In genomic region chr10:61828034-61828433, GRCh38 we compare ENCODE assay signal across 26 cellular contexts.
A peak's percentile ranks its signal among the peaks of the same experiment; 100 is the strongest.
DNase-seq lines count a peak whose midpoint lies in the region; ATAC-seq, FAIRE-seq and TF ChIP-seq lines count a peak whose summit lies in the region.
"Had no signal": no experiment of that assay in that cellular context is flagged by ENCODE, and none has a peak within 500 bp of the region (broad histone marks: within the 10 kb centered on the region; RNA-seq: fewer than 3 reads in every experiment).

No MANE protein-coding gene starts in this region.

- no peaks in the 10 kb centered on the region for H3K36me3 Mint-ChIP-seq in endodermal cell (ENCODE audit: low read depth)
- H3K36me3 Mint-ChIP-seq: CD14-positive monocyte; CD4-positive, alpha-beta memory T cell; CD4-positive, CD25-positive, alpha-beta regulatory T cell; CD8-positive, alpha-beta memory T cell had no signal

- peak; percentile 48 for DNase-seq in PC-3
- DNase-seq in K562 (ENCODE audit: extremely low read depth in 1 of 4, low spot score in 3 of 4): no peak
- DNase-seq in left lung: no peak
- no peak for DNase-seq in upper lobe of right lung
- no peak for DNase-seq in stimulated activated naive CD4-positive, alpha-beta T cell treated with Interleukin-2 at 50 U/mL for 16 hours (lab: John Stamatoyannopoulos, UW)
- DNase-seq in UCSD-AML1 (lab: John Stamatoyannopoulos, UW; ENCODE audit: unreplicated experiment): no peak
- DNase-seq in endodermal cell: no peak
- DNase-seq: 8988T; ACHN; BE2C; C1 segment of cervical spinal cord; Calu3; CD4-positive, alpha-beta memory T cell; CD4-positive, CD25-positive, alpha-beta regulatory T cell; CD8-positive, alpha-beta memory T cell; COR-L47; DMS79 treated with DMSO at 0.1 percent for 48 hours; GF-D8 had no signal

- no peaks in the 10 kb centered on the region for H3K9me3 ChIP-seq in PC-3 (ENCODE audit: low read length)
- peaks cover 9% of the 10 kb centered on the region for H3K9me3 ChIP-seq in K562 (replicated peaks; ENCODE audit: control insufficient read depth, insufficient read depth, low read depth, low read length)
- H3K9me3 ChIP-seq in left lung: no peaks in the 10 kb centered on the region
- no peaks in the 10 kb centered on the region for H3K9me3 ChIP-seq in upper lobe of right lung
- no peaks in the 10 kb centered on the region for H3K9me3 ChIP-seq in endodermal cell (ENCODE audit: control insufficient read depth, low read length)
- H3K9me3 ChIP-seq: BE2C, BLaER1 had no signal

- no peak overlapping the region for H3K27ac Mint-ChIP-seq in endodermal cell
- H3K27ac Mint-ChIP-seq: CD14-positive monocyte; CD4-positive, alpha-beta memory T cell; CD8-positive, alpha-beta memory T cell had no signal

- H3K9me1 ChIP-seq in K562 (ENCODE audit: control insufficient read depth, insufficient read depth, low read length): no peaks in the 10 kb centered on the region

- H3K4me3 ChIP-seq in PC-3 (ENCODE audit: low read length) (no peak overlapping the region), K562 (no peak overlapping the region), left lung (no peak overlapping the region), upper lobe of right lung (no peak overlapping the region), endodermal cell (ENCODE audit: low read length) (no peak overlapping the region)
- H3K4me3 ChIP-seq: BLaER1 had no signal

- no peaks in the 10 kb centered on the region; the same call in 1 of the 2 replicates for H3K9me2 ChIP-seq in PC-3 (replicated peaks; ENCODE audit: low read length)

- CTCF ChIA-PET in PC-3 (lab: Charles Lee) (no interaction called here), K562 (lab: Yijun Ruan, JAX; ENCODE audit: low intra/inter-chr PET ratio) (no interaction called here)

- POLR2A ChIA-PET in PC-3 (lab: Charles Lee; ENCODE audit: unreplicated experiment): interaction anchor here (0.7 kb wide), 1 partner anchor 13 kb away, joined by 8 read pairs; no protein-coding TSS in a partner anchor
- POLR2A ChIA-PET in K562 (lab: Yijun Ruan, JAX): interaction anchor here (0.6 kb wide), 1 partner anchor 10 kb away, joined by 3 read pairs; no protein-coding TSS in a partner anchor

- H3K79me2 ChIP-seq in PC-3 (ENCODE audit: low read length) (no peaks in the 10 kb centered on the region), K562 (ENCODE audit: control insufficient read depth, insufficient read depth, low read length) (no peaks in the 10 kb centered on the region)

- intact Hi-C loops in PC-3 (cut with micrococcal nuclease): no loop called here
- intact Hi-C loops in K562 (cut with micrococcal nuclease): no loop called here
- intact Hi-C loops in left lung (cut with DNase I): no loop called here
- intact Hi-C loops in upper lobe of right lung (cut with DNase I): no loop called here

- H2AFZ ChIP-seq in PC-3 (ENCODE audit: low read length) (no peak overlapping the region), K562 (ENCODE audit: low read depth, low read length) (peak overlapping the region; percentile 21; the same call in 1 of the 2 replicates)

- 50% methylated on average over 1 of the region's 1 CpG for WGBS in K562 (ENCODE audit: insufficient coverage, low coverage, missing lambda C conversion rate)
- WGBS in endodermal cell (ENCODE audit: insufficient coverage in 1 of 2, insufficient read length in 1 of 2), 2 experiments: 71% methylated on average over 1 of the region's 1 CpG; no CpG with 5 or more reads in 1 of the 2 experiments

- H3K9me3 Mint-ChIP-seq in endodermal cell: peaks cover 2% of the 10 kb centered on the region
- H3K9me3 Mint-ChIP-seq: CD4-positive, alpha-beta memory T cell; CD4-positive, CD25-positive, alpha-beta regulatory T cell; CD8-positive, alpha-beta memory T cell had no signal

- in situ Hi-C loops in K562 (cut with MboI): no loop called here

- H3K27ac ChIP-seq in PC-3 (ENCODE audit: low read length): no peak overlapping the region
- H3K27ac ChIP-seq in K562 (ENCODE audit: extremely low read depth, low read depth, low read length): no peak overlapping the region
- no peak overlapping the region for H3K27ac ChIP-seq in left lung
- no peak overlapping the region for H3K27ac ChIP-seq in upper lobe of right lung
- H3K27ac ChIP-seq in endodermal cell (ENCODE audit: low read depth, low read length): no peak overlapping the region
- H3K27ac ChIP-seq: BLaER1 had no signal

- H3K27me3 Mint-ChIP-seq in endodermal cell (ENCODE audit: insufficient read depth): peaks cover 17% of the 10 kb centered on the region
- H3K27me3 Mint-ChIP-seq: CD4-positive, alpha-beta memory T cell; CD4-positive, CD25-positive, alpha-beta regulatory T cell had no signal

- TF ChIP-seq EP300 in K562 (IDR thresholded peaks at IDR 0.05; ENCODE audit: low read length): no peak

- no peak overlapping the region for H3K4me3 Mint-ChIP-seq in endodermal cell
- H3K4me3 Mint-ChIP-seq: CD14-positive monocyte; CD4-positive, alpha-beta memory T cell; CD4-positive, CD25-positive, alpha-beta regulatory T cell; CD8-positive, alpha-beta memory T cell had no signal

- FAIRE-seq in K562 (lab: Jason Lieb, UNC): no peak
- FAIRE-seq: A204.1, D721Med, G401.6, GM12891, GM19239 had no signal

- H3K27me3 ChIP-seq in PC-3 (ENCODE audit: low read length) (no peaks in the 10 kb centered on the region), K562 (ENCODE audit: control insufficient read depth in 2 of 2, insufficient read depth in 2 of 2, low read length in 2 of 2) (no peaks in the 10 kb centered on the region), left lung (no peaks in the 10 kb centered on the region), upper lobe of right lung (no peaks in the 10 kb centered on the region), endodermal cell (ENCODE audit: control insufficient read depth, insufficient read depth, low read length, poor library complexity, severe bottlenecking) (no peaks in the 10 kb centered on the region)
- H3K27me3 ChIP-seq: BE2C, BLaER1 had no signal

- H3K4me1 Mint-ChIP-seq in endodermal cell: peaks cover 10% of the 10 kb centered on the region
- H3K4me1 Mint-ChIP-seq: CD4-positive, alpha-beta memory T cell; CD4-positive, CD25-positive, alpha-beta regulatory T cell; CD8-positive, alpha-beta memory T cell had no signal

- H3K9ac ChIP-seq in PC-3 (ENCODE audit: low read length) (no peak overlapping the region), K562 (ENCODE audit: insufficient read depth in 1 of 2, low read depth in 2 of 2, low read length in 2 of 2) (no peak overlapping the region), endodermal cell (ENCODE audit: extremely low read depth, low read length, poor library complexity, severe bottlenecking) (no peak overlapping the region)
- H3K9ac ChIP-seq: BLaER1 had no signal

- no peaks in the 10 kb centered on the region for H3F3A ChIP-seq in PC-3 (ENCODE audit: low read length, unreplicated experiment)

- no peak for TF ChIP-seq RAD21 in K562 (CRISPR knock-in tag; conservative IDR thresholded peaks at IDR 0.05 in 1 of 2, IDR thresholded peaks at IDR 0.05 in 1 of 2)

- no peak overlapping the region for H3K4me2 ChIP-seq in PC-3 (ENCODE audit: low read length)
- H3K4me2 ChIP-seq in K562 (ENCODE audit: insufficient read depth, low read length): 0 out of 2 replicates have a peak overlapping the region, but pooled peaks have one; percentile 2
- H3K4me2 ChIP-seq: BLaER1 had no signal

- ATAC-seq in PC-3 (peak; percentile 16), K562 (no peak), left lung (peak; percentile 57), upper lobe of right lung (peak; percentile 34), HG02798 (IDR thresholded peaks at IDR 0.05; ENCODE audit: poor library complexity, unreplicated experiment) (no peak)

- no peak for TF ChIP-seq CTCF in PC-3 (conservative IDR thresholded peaks at IDR 0.05; ENCODE audit: low read depth, low read length)
- no peak for TF ChIP-seq CTCF in K562 (IDR thresholded peaks at IDR 0.05 in 2 of 3, conservative IDR thresholded peaks at IDR 0.05 in 1 of 3; ENCODE audit: insufficient read depth in 2 of 3, low read depth in 1 of 3, low read length in 3 of 3)
- TF ChIP-seq CTCF in left lung (IDR thresholded peaks at IDR 0.05): no peak
- TF ChIP-seq CTCF in upper lobe of right lung (IDR thresholded peaks at IDR 0.05): no peak
- TF ChIP-seq CTCF in endodermal cell (conservative IDR thresholded peaks at IDR 0.05): no peak

- H3K36me3 ChIP-seq in PC-3 (ENCODE audit: low read depth, low read length) (no peaks in the 10 kb centered on the region), K562 (ENCODE audit: control insufficient read depth, insufficient read depth, low read length) (no peaks in the 10 kb centered on the region; the same call in 2 of the 3 replicates), left lung (no peaks in the 10 kb centered on the region), upper lobe of right lung (no peaks in the 10 kb centered on the region), endodermal cell (ENCODE audit: control insufficient read depth, insufficient read depth, low read length) (no peaks in the 10 kb centered on the region)
- H3K36me3 ChIP-seq: BE2C, BLaER1 had no signal

- BruUV-seq in PC-3 (replicated peaks; lab: Mats Ljungman, UMichigan) (no TSS peak), K562 (replicated peaks; lab: Mats Ljungman, UMichigan) (no TSS peak)

- no peaks in the 10 kb centered on the region for H4K20me1 ChIP-seq in PC-3 (ENCODE audit: low read length)
- H4K20me1 ChIP-seq in K562 (replicated peaks; ENCODE audit: control insufficient read depth, insufficient read depth, low read length): no peaks in the 10 kb centered on the region
- H4K20me1 ChIP-seq: BLaER1 had no signal

- no peak for TF ChIP-seq POLR2A in K562 (conservative IDR thresholded peaks at IDR 0.05)

- H3K4me1 ChIP-seq in PC-3 (ENCODE audit: insufficient read depth, low read length) (peaks cover 28% of the 10 kb centered on the region), K562 (replicated peaks in 1 of 2; ENCODE audit: control insufficient read depth in 2 of 2, insufficient read depth in 2 of 2, low read length in 2 of 2) (peaks cover 16 to 30% of the 10 kb centered on the region in 2 experiments; a peak in 4 of 5 replicates), left lung (peaks cover 0 to 7% of the 10 kb centered on the region in 2 donors), upper lobe of right lung (peaks cover 6% of the 10 kb centered on the region), endodermal cell (ENCODE audit: control insufficient read depth, insufficient read depth, low read length) (no peaks in the 10 kb centered on the region)
- H3K4me1 ChIP-seq: BE2C, BLaER1 had no signal

TF ChIP-seq in K562, 482 proteins besides CTCF, POLR2A, EP300 and RAD21:
- TF ChIP-seq ZFX (CRISPR knock-in tag; IDR thresholded peaks at IDR 0.05) (no peak), CEBPB (tag; IDR thresholded peaks at IDR 0.05) (peak; percentile 52), ZNF277 (CRISPR knock-in tag; IDR thresholded peaks at IDR 0.05; ENCODE audit: borderline replicate concordance) (no peak), ELF4 (CRISPR knock-in tag; IDR thresholded peaks at IDR 0.05) (no peak)
TF ChIP-seq in K562: peak in this region for 1.

Comparison
In these comparisons a context has a peak if more than half of its experiments do, and no peak if none do; other contexts are left out.
1. ATAC-seq: peak in PC-3 (single experiment), left lung (single experiment) and upper lobe of right lung (single experiment); none in K562 (single experiment) and HG02798 (single experiment).